ENCODE assay signal across 27 cellular contexts in the genomic region with DNA sequence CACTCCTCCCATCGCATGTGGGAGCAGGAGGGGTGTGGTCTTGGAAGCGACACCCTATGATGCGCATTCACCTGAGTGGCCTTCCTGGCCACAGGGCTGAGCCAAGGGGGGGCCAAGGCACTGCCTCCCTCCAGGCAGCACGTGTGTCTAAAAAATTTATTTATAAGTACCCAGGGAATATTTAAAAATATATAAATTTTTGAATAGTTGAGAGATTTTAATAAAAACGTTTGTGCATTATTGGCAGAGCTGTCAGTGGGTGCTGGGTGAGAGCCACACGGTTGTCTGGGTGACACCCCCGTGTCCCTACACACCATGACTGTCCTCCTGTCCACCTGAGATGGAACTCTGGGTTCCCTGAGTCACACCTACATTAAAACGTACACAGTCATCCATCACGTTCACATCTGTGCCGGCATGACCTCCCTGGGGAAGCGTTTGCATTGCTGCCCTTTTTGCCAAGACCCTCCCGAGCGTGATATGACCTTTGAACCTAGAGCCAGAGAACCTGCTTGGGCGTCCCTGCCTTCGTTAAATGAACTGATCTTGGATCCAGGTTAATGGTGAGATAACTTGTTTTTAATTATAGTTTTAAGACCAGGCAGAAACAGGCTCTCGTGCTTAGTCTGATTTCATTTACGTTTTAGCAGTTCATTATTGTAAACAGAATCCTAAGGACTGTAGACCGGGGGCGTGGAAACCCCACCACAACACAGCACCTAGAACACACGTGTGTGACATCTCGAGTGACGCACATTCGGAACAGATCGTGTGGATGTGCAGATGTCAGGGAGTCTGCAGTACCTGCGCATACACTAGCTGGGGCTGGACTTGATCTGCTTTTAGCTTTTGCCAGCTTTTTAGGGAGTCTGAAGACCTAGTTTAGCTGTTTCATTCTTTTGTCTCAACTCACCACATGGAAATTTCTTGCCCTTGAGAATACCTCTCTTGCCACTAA.
DNase-seq lines count a peak whose midpoint lies in the region; ATAC-seq, FAIRE-seq and TF ChIP-seq lines count a peak whose summit lies in the region.
"Had no signal": no experiment of that assay in that cellular context is flagged by ENCODE, and none has a peak within 500 bp of the region (broad histone marks: within the 10 kb centered on the region; RNA-seq: fewer than 3 reads in every experiment).

No MANE protein-coding gene starts in this region.

- H3K27ac ChIP-seq in BLaER1 treated with 17β-estradiol and CSF1 and Interleukin-3, amounts not matched to agents 10 nM and 100 nM, result no peak overlapping the region
- H3K27ac ChIP-seq in naive thymus-derived CD4-positive, alpha-beta T cell (ENCODE audit: low read depth, low read length), result no peak overlapping the region
- no peak overlapping the region for H3K27ac ChIP-seq in foreskin keratinocyte
- H3K27ac ChIP-seq: adrenal gland, body of pancreas, C4-2B, epithelial cell of prostate, parathyroid adenoma, spleen, transverse colon, WERI-Rb-1 had no signal

- CTCF ChIA-PET in naive thymus-derived CD4-positive, alpha-beta T cell (lab: Charles Lee), result interaction anchor here (0.6 kb wide), 1 partner anchor 36 kb away, joined by 5 read pairs; no protein-coding TSS in a partner anchor

- peaks cover 68% of the 10 kb centered on the region for H3K4me1 Mint-ChIP-seq in brain
- H3K4me1 Mint-ChIP-seq in naive thymus-derived CD4-positive, alpha-beta T cell, result peaks cover 5 to 70% (median 30%) of the 10 kb centered on the region in 7 donors

- peaks cover 4% of the 10 kb centered on the region for H3K27me3 Mint-ChIP-seq in brain
- no peaks in the 10 kb centered on the region for H3K27me3 Mint-ChIP-seq in naive thymus-derived CD4-positive, alpha-beta T cell
- H3K27me3 Mint-ChIP-seq: activated CD4-positive, alpha-beta T cell treated with anti-CD3 and anti-CD28 coated beads, Interleukin-2, amount 10 ng/mL, durations not matched to agents 24 days and 14 days; natural killer cell treated with Interleukin-12 subunit alpha and Interleukin-12 subunit beta and Interleukin-15 and Interleukin-18, amount 100 ng/mL, for 72 hours had no signal

- H3K4me1 ChIP-seq in BLaER1 treated with 17β-estradiol and CSF1 and Interleukin-3, amounts not matched to agents 10 nM and 100 nM, result peaks cover 0 to 19% (median 14%) of the 10 kb centered on the region in 10 experiments; a peak in 12 of 20 replicates
- peaks cover 0 to under 1% of the 10 kb centered on the region in 2 donors for H3K4me1 ChIP-seq in naive thymus-derived CD4-positive, alpha-beta T cell (ENCODE audit: control insufficient read depth in 2 of 2, insufficient read depth in 2 of 2, low read length in 2 of 2)
- no peaks in the 10 kb centered on the region for H3K4me1 ChIP-seq in foreskin keratinocyte
- H3K4me1 ChIP-seq: body of pancreas had no signal

- peaks cover 21% of the 10 kb centered on the region for H3K36me3 Mint-ChIP-seq in brain
- peaks cover 4 to 41% (median 27%) of the 10 kb centered on the region in 5 donors for H3K36me3 Mint-ChIP-seq in naive thymus-derived CD4-positive, alpha-beta T cell
- H3K36me3 Mint-ChIP-seq: natural killer cell treated with Interleukin-12 subunit alpha and Interleukin-12 subunit beta and Interleukin-15 and Interleukin-18, amount 100 ng/mL, for 72 hours had no signal

- no peak for TF ChIP-seq CTCF in brain (conservative IDR thresholded peaks at IDR 0.05)
- TF ChIP-seq CTCF in foreskin keratinocyte (conservative IDR thresholded peaks at IDR 0.05), result no peak

- H3K9ac ChIP-seq in BLaER1 treated with 17β-estradiol and CSF1 and Interleukin-3, amounts not matched to agents 10 nM and 100 nM, result no peak overlapping the region
- H3K9ac ChIP-seq: parathyroid adenoma had no signal

- no peak overlapping the region for H3K4me3 ChIP-seq in BLaER1 treated with 17β-estradiol and CSF1 and Interleukin-3, amounts not matched to agents 10 nM and 100 nM
- no peak overlapping the region for H3K4me3 ChIP-seq in naive thymus-derived CD4-positive, alpha-beta T cell (ENCODE audit: low read length)
- H3K4me3 ChIP-seq: adrenal gland, body of pancreas, spleen, transverse colon had no signal

- no peak for TF ChIP-seq POLR2A in GM12891 (IDR thresholded peaks at IDR 0.05; ENCODE audit: low read depth, low read length)

- DNase-seq in GM12891 (ENCODE audit: insufficient read length, low spot score), result no peak
- DNase-seq in naive thymus-derived CD4-positive, alpha-beta T cell, result peak in 2 of 9 donors; percentile 16 to 37
- no peak for DNase-seq in GM19240 (ENCODE audit: insufficient read length, low spot score)
- no peak for DNase-seq in left colon
- no peak for DNase-seq in foreskin keratinocyte
- DNase-seq: activated CD4-positive, alpha-beta T cell treated with anti-CD3 and anti-CD28 coated beads, Interleukin-2, amount 10 ng/mL, durations not matched to agents 24 days and 14 days; body of pancreas; Calu3; DMS79 treated with DMSO at 0.1 percent for 48 hours; effector CD4-positive, alpha-beta T cell; HFFc6; NCI-H1694 treated with DMSO at 0.1 percent for 48 hours; NCI-H526 treated with DMSO at 0.1 percent for 48 hours; right cardiac atrium; T1000; transverse colon; WERI-Rb-1 had no signal

- H4K20me1 ChIP-seq in BLaER1 treated with 17β-estradiol and CSF1 and Interleukin-3, amounts not matched to agents 10 nM and 100 nM, result peaks cover 0 to 99% (median 62%) of the 10 kb centered on the region in 11 experiments; a peak in 17 of 22 replicates

- peaks cover 0 to 2% (median 0%) of the 10 kb centered on the region in 11 experiments; a peak in 2 of 22 replicates for H3K27me3 ChIP-seq in BLaER1 treated with 17β-estradiol and CSF1 and Interleukin-3, amounts not matched to agents 10 nM and 100 nM
- no peaks in the 10 kb centered on the region for H3K27me3 ChIP-seq in naive thymus-derived CD4-positive, alpha-beta T cell (ENCODE audit: control insufficient read depth in 2 of 2, insufficient read depth in 2 of 2, low read length in 2 of 2)
- H3K27me3 ChIP-seq in foreskin keratinocyte, result no peaks in the 10 kb centered on the region
- H3K27me3 ChIP-seq: adrenal gland, body of pancreas, spleen, transverse colon had no signal

- H3K36me3 ChIP-seq in BLaER1 treated with 17β-estradiol and CSF1 and Interleukin-3, amounts not matched to agents 10 nM and 100 nM, result peaks cover 12 to 65% (median 35%) of the 10 kb centered on the region in 11 experiments; a peak in 21 of 22 replicates
- peaks cover 0 to 18% (median 0%) of the 10 kb centered on the region in 3 experiments for H3K36me3 ChIP-seq in naive thymus-derived CD4-positive, alpha-beta T cell (ENCODE audit: control insufficient read depth in 2 of 3, insufficient read depth in 3 of 3, low read length in 3 of 3)
- H3K36me3 ChIP-seq: adrenal gland, transverse colon had no signal

- H3K4me3 Mint-ChIP-seq in brain, result no peak overlapping the region
- peak overlapping the region in 1 of 10 donors; percentile 27 for H3K4me3 Mint-ChIP-seq in naive thymus-derived CD4-positive, alpha-beta T cell
- H3K4me3 Mint-ChIP-seq: activated CD4-positive, alpha-beta T cell treated with anti-CD3 and anti-CD28 coated beads, Interleukin-2, amount 10 ng/mL, durations not matched to agents 24 days and 14 days; HFFc6; natural killer cell treated with Interleukin-12 subunit alpha and Interleukin-12 subunit beta and Interleukin-15 and Interleukin-18, amount 100 ng/mL, for 72 hours had no signal

- FAIRE-seq in GM12891 (lab: Jason Lieb, UNC), result peak; percentile 9
- FAIRE-seq: GM18507, RCC 7860 had no signal

- peak; percentile 37 for ATAC-seq in naive thymus-derived CD4-positive, alpha-beta T cell
- ATAC-seq in left colon, result no peak
- ATAC-seq in foreskin keratinocyte, result no peak
- ATAC-seq: body of pancreas, right cardiac atrium had no signal

- intact Hi-C loops in naive thymus-derived CD4-positive, alpha-beta T cell (cut with micrococcal nuclease), result no loop called here
- intact Hi-C loops in left colon (cut with DNase I, micrococcal nuclease), result no loop called here

- POLR2A ChIA-PET in naive thymus-derived CD4-positive, alpha-beta T cell (lab: Charles Lee), result interaction anchor here (0.6 to 2.1 kb wide), 5 partner anchors 7 to 24 kb away, joined by 3 to 5 read pairs (median 3); no protein-coding TSS in a partner anchor

- H3K9me3 ChIP-seq in BLaER1 treated with 17β-estradiol and CSF1 and Interleukin-3, amounts not matched to agents 10 nM and 100 nM (replicated peaks in 1 of 11), result peaks cover 4 to 14% (median 11%) of the 10 kb centered on the region in 11 experiments; a peak in 13 of 22 replicates
- H3K9me3 ChIP-seq in naive thymus-derived CD4-positive, alpha-beta T cell (ENCODE audit: control insufficient read depth in 2 of 3, low read length in 3 of 3), result no peaks in the 10 kb centered on the region
- H3K9me3 ChIP-seq: adrenal gland, body of pancreas, spleen, transverse colon had no signal

- peak overlapping the region in 7 of 11 experiments; percentile 1 to 63 (median 44); a peak in 13 of 22 replicates for H3K4me2 ChIP-seq in BLaER1 treated with 17β-estradiol and CSF1 and Interleukin-3, amounts not matched to agents 10 nM and 100 nM

- H3K27ac Mint-ChIP-seq in brain, result peak overlapping the region in 4 of 5 experiments; percentile 44 to 85 (median 48)
- H3K27ac Mint-ChIP-seq in naive thymus-derived CD4-positive, alpha-beta T cell, result peak overlapping the region in 7 of 9 donors; percentile 34 to 74 (median 56)
- H3K27ac Mint-ChIP-seq: activated CD4-positive, alpha-beta T cell treated with anti-CD3 and anti-CD28 coated beads, Interleukin-2, amount 10 ng/mL, durations not matched to agents 24 days and 14 days; HFFc6; natural killer cell treated with Interleukin-12 subunit alpha and Interleukin-12 subunit beta and Interleukin-15 and Interleukin-18, amount 100 ng/mL, for 72 hours had no signal

- H3K9me3 Mint-ChIP-seq in brain, result peaks cover 0 to 6% (median 2%) of the 10 kb centered on the region in 5 experiments
- H3K9me3 Mint-ChIP-seq in naive thymus-derived CD4-positive, alpha-beta T cell, result peaks cover 0 to 5% (median 0%) of the 10 kb centered on the region in 11 donors
- H3K9me3 Mint-ChIP-seq: activated CD4-positive, alpha-beta T cell treated with anti-CD3 and anti-CD28 coated beads, Interleukin-2, amount 10 ng/mL, durations not matched to agents 24 days and 14 days; HFFc6; natural killer cell treated with Interleukin-12 subunit alpha and Interleukin-12 subunit beta and Interleukin-15 and Interleukin-18, amount 100 ng/mL, for 72 hours had no signal

TF ChIP-seq in GM12891, 5 proteins besides CTCF, POLR2A, EP300 and RAD21:
- no peak for TF ChIP-seq POLR2AphosphoS5 (IDR thresholded peaks at IDR 0.05; ENCODE audit: low read depth, low read length)
- TF ChIP-seq POU2F2 (IDR thresholded peaks at IDR 0.05; ENCODE audit: low read depth, low read length), result no peak
- TF ChIP-seq TAF1 (IDR thresholded peaks at IDR 0.05; ENCODE audit: low read depth, low read length), result no peak
